Comparison of ENCODE assay signal across 8 cellular contexts in genomic region chr9:106286249-106286648, GRCh38.
DNase-seq lines count a peak whose midpoint lies in the region; ATAC-seq, FAIRE-seq and TF ChIP-seq lines count a peak whose summit lies in the region.

No MANE protein-coding gene starts in this region.

- no peak overlapping the region for H2AK5ac ChIP-seq in mesendoderm (ENCODE audit: low read length)

- H3K27me3 Mint-ChIP-seq in Calu3 (ENCODE audit: unreplicated experiment) (no peaks in the 10 kb centered on the region), WTC11 (ENCODE audit: low read depth) (no peaks in the 10 kb centered on the region)
- H3K27me3 Mint-ChIP-seq in naive thymus-derived CD4-positive, alpha-beta T cell: no peaks in the 10 kb centered on the region
- no peaks in the 10 kb centered on the region for H3K27me3 Mint-ChIP-seq in activated CD4-positive, alpha-beta T cell treated with anti-CD3 and anti-CD28 coated beads, Interleukin-2, amount 10 ng/mL, durations not matched to agents 24 days and 14 days

- H3K4me3 ChIP-seq in mesendoderm (ENCODE audit: low read length): no peak overlapping the region
- no peak overlapping the region for H3K4me3 ChIP-seq in naive thymus-derived CD4-positive, alpha-beta T cell (ENCODE audit: low read length)

- H3K27ac ChIP-seq in mesendoderm (ENCODE audit: low read depth, low read length): no peak overlapping the region
- no peak overlapping the region for H3K27ac ChIP-seq in naive thymus-derived CD4-positive, alpha-beta T cell (ENCODE audit: low read depth, low read length)

- no peaks in the 10 kb centered on the region for H3K79me2 ChIP-seq in mesendoderm (ENCODE audit: control insufficient read depth, insufficient read depth, low read length)

- H3K27me3 ChIP-seq in mesendoderm (ENCODE audit: insufficient read depth, low read length, poor library complexity): no peaks in the 10 kb centered on the region
- no peaks in the 10 kb centered on the region for H3K27me3 ChIP-seq in naive thymus-derived CD4-positive, alpha-beta T cell (ENCODE audit: control insufficient read depth in 2 of 2, insufficient read depth in 2 of 2, low read length in 2 of 2)

- FAIRE-seq in HTR-8/SVneo (lab: Jason Lieb, UNC): no peak

- H3K4me1 ChIP-seq in mesendoderm (ENCODE audit: control insufficient read depth, low read depth, low read length): no peaks in the 10 kb centered on the region
- H3K4me1 ChIP-seq in naive thymus-derived CD4-positive, alpha-beta T cell (ENCODE audit: control insufficient read depth in 2 of 2, insufficient read depth in 2 of 2, low read length in 2 of 2): no peaks in the 10 kb centered on the region

- CTCF ChIA-PET in Calu3 (lab: Charles Lee): no interaction called here
- CTCF ChIA-PET in WTC11 (lab: Charles Lee): interaction anchor here (0.6 to 2.4 kb wide), 12 partner anchors 13 to 889 kb away, joined by 3 to 10 read pairs (median 4); no protein-coding TSS in a partner anchor
- CTCF ChIA-PET in naive thymus-derived CD4-positive, alpha-beta T cell (lab: Charles Lee): no interaction called here

- H4K8ac ChIP-seq in mesendoderm (ENCODE audit: low read depth, low read length): no peak overlapping the region

- H3K18ac ChIP-seq in mesendoderm (ENCODE audit: low read length): no peak overlapping the region

- H3K9me3 Mint-ChIP-seq in Calu3 (ENCODE audit: low read depth, unreplicated experiment) (peaks cover 2% of the 10 kb centered on the region), WTC11 (peaks cover 7% of the 10 kb centered on the region; the same call in 1 of the 2 replicates)
- peaks cover 0 to 18% (median 5%) of the 10 kb centered on the region in 11 donors for H3K9me3 Mint-ChIP-seq in naive thymus-derived CD4-positive, alpha-beta T cell
- H3K9me3 Mint-ChIP-seq in activated CD4-positive, alpha-beta T cell treated with anti-CD3 and anti-CD28 coated beads, Interleukin-2, amount 10 ng/mL, durations not matched to agents 24 days and 14 days: no peaks in the 10 kb centered on the region

- no peak overlapping the region for H4K5ac ChIP-seq in mesendoderm (ENCODE audit: low read length)

- H3K36me3 Mint-ChIP-seq in Calu3 (ENCODE audit: insufficient read depth, unreplicated experiment): no peaks in the 10 kb centered on the region
- no peaks in the 10 kb centered on the region for H3K36me3 Mint-ChIP-seq in WTC11
- peaks cover 0 to 3% (median 0%) of the 10 kb centered on the region in 5 donors for H3K36me3 Mint-ChIP-seq in naive thymus-derived CD4-positive, alpha-beta T cell
- H3K36me3 Mint-ChIP-seq in activated CD4-positive, alpha-beta T cell treated with anti-CD3 and anti-CD28 coated beads, Interleukin-2, amount 10 ng/mL, durations not matched to agents 24 days and 14 days (ENCODE audit: low read depth): no peaks in the 10 kb centered on the region

- no peak overlapping the region for H3K9ac ChIP-seq in mesendoderm (ENCODE audit: low read length)

- no peak overlapping the region for H3K23ac ChIP-seq in mesendoderm (ENCODE audit: low read length)

- peak; percentile 91 for ATAC-seq in WTC11
- ATAC-seq in naive thymus-derived CD4-positive, alpha-beta T cell: no peak

- H3K36me3 ChIP-seq in mesendoderm (ENCODE audit: control insufficient read depth, insufficient read depth, low read length): no peaks in the 10 kb centered on the region
- H3K36me3 ChIP-seq in naive thymus-derived CD4-positive, alpha-beta T cell (ENCODE audit: control insufficient read depth in 2 of 3, insufficient read depth in 3 of 3, low read length in 3 of 3): no peaks in the 10 kb centered on the region

- no peak overlapping the region for H3K56ac ChIP-seq in mesendoderm (ENCODE audit: low read length)

- H3K9me3 ChIP-seq in naive thymus-derived CD4-positive, alpha-beta T cell (ENCODE audit: control insufficient read depth in 2 of 3, low read length in 3 of 3): no peaks in the 10 kb centered on the region

- H2BK120ac ChIP-seq in mesendoderm (ENCODE audit: low read depth, low read length): no peak overlapping the region

- H3K4me1 Mint-ChIP-seq in Calu3 (ENCODE audit: low read depth, unreplicated experiment): no peaks in the 10 kb centered on the region
- H3K4me1 Mint-ChIP-seq in WTC11: peaks cover 26% of the 10 kb centered on the region
- H3K4me1 Mint-ChIP-seq in naive thymus-derived CD4-positive, alpha-beta T cell: no peaks in the 10 kb centered on the region
- H3K4me1 Mint-ChIP-seq in activated CD4-positive, alpha-beta T cell treated with anti-CD3 and anti-CD28 coated beads, Interleukin-2, amount 10 ng/mL, durations not matched to agents 24 days and 14 days: no peaks in the 10 kb centered on the region

- no peak overlapping the region for H3K4ac ChIP-seq in mesendoderm (ENCODE audit: low read depth, low read length)

- TF ChIP-seq CTCF in Calu3 (IDR thresholded peaks at IDR 0.05; ENCODE audit: unreplicated experiment): no peak
- peak; percentile 17; the same call in 1 of the 2 replicates for TF ChIP-seq CTCF in WTC11 (IDR thresholded peaks at IDR 0.05)

- DNase-seq in Calu3: peak; percentile 2
- DNase-seq in Kasumi-1 (lab: John Stamatoyannopoulos, UW): peak; percentile 58 to 60
- DNase-seq in WTC11 (ENCODE audit: low spot score): peak; percentile 36
- peak; percentile 88 for DNase-seq in mesendoderm
- DNase-seq in stimulated activated naive CD4-positive, alpha-beta T cell (lab: John Stamatoyannopoulos, UW): no peak
- no peak for DNase-seq in HTR-8/SVneo (ENCODE audit: insufficient read length, low spot score)
- no peak for DNase-seq in naive thymus-derived CD4-positive, alpha-beta T cell
- DNase-seq in activated CD4-positive, alpha-beta T cell treated with anti-CD3 and anti-CD28 coated beads, Interleukin-2, amount 10 ng/mL, durations not matched to agents 24 days and 14 days: no peak

- BruUV-seq in Calu3 (replicated peaks; lab: Mats Ljungman, UMichigan): no TSS peak

- no peak overlapping the region for H2BK5ac ChIP-seq in mesendoderm (ENCODE audit: low read length)

- H3K79me1 ChIP-seq in mesendoderm (ENCODE audit: low read length): no peaks in the 10 kb centered on the region

- intact Hi-C loops in Calu3 (cut with micrococcal nuclease; ENCODE audit: unreplicated experiment): no loop called here
- intact Hi-C loops in naive thymus-derived CD4-positive, alpha-beta T cell (cut with micrococcal nuclease): no loop called here
- intact Hi-C loops in activated CD4-positive, alpha-beta T cell treated with anti-CD3 and anti-CD28 coated beads, Interleukin-2, amount 10 ng/mL, durations not matched to agents 24 days and 14 days (cut with micrococcal nuclease): no loop called here

- no peak overlapping the region for H2BK15ac ChIP-seq in mesendoderm (replicated peaks; ENCODE audit: low read depth)

- H3K4me3 Mint-ChIP-seq in Calu3 (ENCODE audit: low read depth, unreplicated experiment): no peak overlapping the region
- no peak overlapping the region for H3K4me3 Mint-ChIP-seq in WTC11
- H3K4me3 Mint-ChIP-seq in naive thymus-derived CD4-positive, alpha-beta T cell: no peak overlapping the region
- no peak overlapping the region for H3K4me3 Mint-ChIP-seq in activated CD4-positive, alpha-beta T cell treated with anti-CD3 and anti-CD28 coated beads, Interleukin-2, amount 10 ng/mL, durations not matched to agents 24 days and 14 days

- no peak overlapping the region for H3K4me2 ChIP-seq in mesendoderm (ENCODE audit: low read length)

- POLR2A ChIA-PET in WTC11 (lab: Charles Lee): no interaction called here
- POLR2A ChIA-PET in naive thymus-derived CD4-positive, alpha-beta T cell (lab: Charles Lee): no interaction called here

- H3K27ac Mint-ChIP-seq in Calu3 (ENCODE audit: unreplicated experiment) (no peak overlapping the region), WTC11 (no peak overlapping the region)
- no peak overlapping the region for H3K27ac Mint-ChIP-seq in naive thymus-derived CD4-positive, alpha-beta T cell
- H3K27ac Mint-ChIP-seq in activated CD4-positive, alpha-beta T cell treated with anti-CD3 and anti-CD28 coated beads, Interleukin-2, amount 10 ng/mL, durations not matched to agents 24 days and 14 days: no peak overlapping the region

TF ChIP-seq in WTC11, 78 proteins besides CTCF, POLR2A, EP300 and RAD21 (continues in another document):
- no peak for TF ChIP-seq NFYB (CRISPR knock-in tag; conservative IDR thresholded peaks at IDR 0.05; ENCODE audit: low read depth)
- TF ChIP-seq ARID4B (CRISPR knock-in tag; IDR thresholded peaks at IDR 0.05; ENCODE audit: borderline replicate concordance): no peak
- no peak for TF ChIP-seq ETV6 (CRISPR knock-in tag; IDR thresholded peaks at IDR 0.05)

Comparison
In these comparisons a context has a peak if more than half of its experiments do, and no peak if none do; other contexts are left out.
1. DNase-seq: peak in Calu3 (single experiment), Kasumi-1 (2 of 2), WTC11 (single experiment) and mesendoderm (single experiment); none in stimulated activated naive CD4-positive, alpha-beta T cell (0 of 6), HTR-8/SVneo (single experiment), naive thymus-derived CD4-positive, alpha-beta T cell (0 of 9) and activated CD4-positive, alpha-beta T cell treated with anti-CD3 and anti-CD28 coated beads, Interleukin-2, amount 10 ng/mL, durations not matched to agents 24 days and 14 days (single experiment).